In genomic region chr1:154417338-154417608, GRCh38 we compare ENCODE assay signal across 20 cellular contexts. TPM values are rescaled to one million over a fixed set of nuclear protein-coding genes. Genes with fewer than 3 reads are reported as not detected.
DNase-seq lines count a peak whose midpoint lies in the region; ATAC-seq, FAIRE-seq and TF ChIP-seq lines count a peak whose summit lies in the region.
"Had no signal": no experiment of that assay in that cellular context is flagged by ENCODE, and none has a peak within 500 bp of the region (broad histone marks: within the 10 kb centered on the region; RNA-seq: fewer than 3 reads in every experiment).

No MANE protein-coding gene starts in this region.

- WGBS in A549 (ENCODE audit: missing lambda C conversion rate) = 91% methylated on average over 3 of the region's 3 CpGs
- whole genome bisulfite sequencing in endodermal cell (ENCODE audit: insufficient coverage in 1 of 2, insufficient read length in 1 of 2), 2 experiments = 90 to 93% methylated on average over 3 of the region's 3 CpGs

- H3K4me3 ChIP-seq in A549 (no peak overlapping the region), endodermal cell (ENCODE audit: low read length) (no peak overlapping the region)
- H3K4me3 ChIP-seq: hepatocyte had no signal

- H3K27me3 ChIP-seq in CD4-positive, alpha-beta T cell (ENCODE audit: control insufficient read depth, insufficient read depth, low read length) = no peaks in the 10 kb centered on the region
- H3K27me3 ChIP-seq in endodermal cell (ENCODE audit: control insufficient read depth, insufficient read depth, low read length, poor library complexity, severe bottlenecking) = no peaks in the 10 kb centered on the region
- H3K27me3 ChIP-seq: hepatocyte had no signal

- no peak for TF ChIP-seq RAD21 in A549 (conservative IDR thresholded peaks at IDR 0.05 in 1 of 2, IDR thresholded peaks at IDR 0.05 in 1 of 2)

- no peak for FAIRE-seq in A549 (lab: Jason Lieb, UNC)
- FAIRE-seq: GM19239, keratinocyte had no signal

- TF ChIP-seq CTCF in A549 (IDR thresholded peaks at IDR 0.05) (no peak), endodermal cell (conservative IDR thresholded peaks at IDR 0.05) (no peak), omental fat pad (IDR thresholded peaks at IDR 0.05) (no peak)
- TF ChIP-seq CTCF in CD4-positive, alpha-beta T cell (IDR thresholded peaks at IDR 0.05) = no peak

- H3K27me3 Mint-ChIP-seq in CD4-positive, alpha-beta T cell = no peaks in the 10 kb centered on the region
- peaks cover 2% of the 10 kb centered on the region for H3K27me3 Mint-ChIP-seq in endodermal cell (ENCODE audit: insufficient read depth)
- H3K27me3 Mint-ChIP-seq: memory B cell had no signal

- peaks cover 87% of the 10 kb centered on the region for H3K4me1 Mint-ChIP-seq in CD4-positive, alpha-beta T cell (ENCODE audit: low read depth)
- H3K4me1 Mint-ChIP-seq in endodermal cell = peaks cover 4% of the 10 kb centered on the region

- no peak overlapping the region for H3K4me3 Mint-ChIP-seq in CD4-positive, alpha-beta T cell
- no peak overlapping the region for H3K4me3 Mint-ChIP-seq in endodermal cell
- H3K4me3 Mint-ChIP-seq: memory B cell, nephron progenitor cell, WTC11 had no signal

- TF ChIP-seq EP300 in A549 (IDR thresholded peaks at IDR 0.05) = no peak

- H3K36me3 ChIP-seq in endodermal cell (ENCODE audit: control insufficient read depth, insufficient read depth, low read length) = no peaks in the 10 kb centered on the region

- peaks cover 55% of the 10 kb centered on the region for H3K36me3 Mint-ChIP-seq in CD4-positive, alpha-beta T cell (ENCODE audit: low read depth)
- H3K36me3 Mint-ChIP-seq in endodermal cell (ENCODE audit: low read depth) = no peaks in the 10 kb centered on the region
- H3K36me3 Mint-ChIP-seq: memory B cell, WTC11 had no signal

- H3K9me3 ChIP-seq in A549 = no peaks in the 10 kb centered on the region
- H3K9me3 ChIP-seq in CD4-positive, alpha-beta T cell (ENCODE audit: control insufficient read depth, low read length) = no peaks in the 10 kb centered on the region
- H3K9me3 ChIP-seq in endodermal cell (ENCODE audit: control insufficient read depth, low read length) = no peaks in the 10 kb centered on the region

- peak overlapping the region; percentile 94 to 96; a peak in 5 of 6 replicates for H3K27ac ChIP-seq in A549
- H3K27ac ChIP-seq in CD4-positive, alpha-beta T cell (ENCODE audit: low read depth, low read length) = no peak overlapping the region
- H3K27ac ChIP-seq in endodermal cell (ENCODE audit: low read depth, low read length) = no peak overlapping the region

- CTCF ChIA-PET in A549 (lab: Yijun Ruan, JAX) = interaction anchor here (0.5 to 5.3 kb wide), 6 partner anchors 9 to 91 kb away, joined by 3 to 38 read pairs (median 4); partner anchors contain the start of gene IL6R
- CTCF ChIA-PET in CD4-positive, alpha-beta T cell (lab: Charles Lee) = no interaction called here

- no peak for DNase-seq in A549 (ENCODE audit: low read depth in 1 of 2, low spot score in 1 of 2)
- no peak for DNase-seq in CD4-positive, alpha-beta T cell
- peak; percentile 24 for DNase-seq in endodermal cell
- peak; percentile 12 for DNase-seq in omental fat pad (ENCODE audit: low spot score)
- no peak for DNase-seq in anterior cingulate cortex (lab: John Stamatoyannopoulos, UW)
- no peak for DNase-seq in midbrain (lab: John Stamatoyannopoulos, UW)
- DNase-seq: activated effector memory CD4-positive, alpha-beta T cell treated with Interleukin-2 at 50 U/mL for 16 hours; AML-193; effector CD8-positive, alpha-beta T cell; HCEC 1CT; NCI-H2029 treated with DMSO at 0.1 percent for 48 hours; nephron progenitor cell; SHP77 treated with DMSO at 0.1 percent for 48 hours; stimulated activated naive CD4-positive, alpha-beta T cell treated with Interleukin-2 at 50 U/mL for 16 hours had no signal

- no peak for ATAC-seq in A549
- no peak for ATAC-seq in CD4-positive, alpha-beta T cell (ENCODE audit: poor library complexity)
- ATAC-seq in omental fat pad (ENCODE audit: low FRiP score) = no peak
- ATAC-seq in HG03108 (IDR thresholded peaks at IDR 0.05; ENCODE audit: unreplicated experiment) = no peak
- ATAC-seq: WTC11 had no signal

- POLR2A ChIA-PET in A549 (lab: Yijun Ruan, JAX) = interaction anchor here (1.8 kb wide), 1 partner anchor 12 kb away, joined by 10 read pairs; the partner anchor contains the start of gene IL6R
- POLR2A ChIA-PET in CD4-positive, alpha-beta T cell (lab: Charles Lee) = interaction anchor here (2.2 to 7.8 kb wide), 3 partner anchors 10 to 24 kb away, joined by 5 to 178 read pairs (median 34); partner anchors contain the start of gene IL6R

- TF ChIP-seq POLR2A in A549 (IDR thresholded peaks at IDR 0.05; ENCODE audit: low read length) = no peak

- H3K4me1 ChIP-seq in A549 (peaks cover 54% of the 10 kb centered on the region), endodermal cell (ENCODE audit: control insufficient read depth, insufficient read depth, low read length) (no peaks in the 10 kb centered on the region)

- H3K27ac Mint-ChIP-seq in CD4-positive, alpha-beta T cell = peak overlapping the region; percentile 91
- no peak overlapping the region for H3K27ac Mint-ChIP-seq in endodermal cell
- H3K27ac Mint-ChIP-seq: memory B cell, nephron progenitor cell, WTC11 had no signal

- H3K9ac ChIP-seq in endodermal cell (ENCODE audit: extremely low read depth, low read length, poor library complexity, severe bottlenecking) = no peak overlapping the region

- peak overlapping the region; percentile 95; the same call in 2 of the 3 replicates for H3K4me2 ChIP-seq in A549
- H3K4me2 ChIP-seq: hepatocyte had no signal

- intact Hi-C loops in CD4-positive, alpha-beta T cell (cut with DNase I, micrococcal nuclease) = no loop called here

- no peaks in the 10 kb centered on the region for H3K9me3 Mint-ChIP-seq in CD4-positive, alpha-beta T cell
- no peaks in the 10 kb centered on the region for H3K9me3 Mint-ChIP-seq in endodermal cell
- H3K9me3 Mint-ChIP-seq: memory B cell, nephron progenitor cell, WTC11 had no signal

TF ChIP-seq in A549, 52 proteins besides CTCF, POLR2A, EP300 and RAD21:
- TF ChIP-seq RCOR1 (IDR thresholded peaks at IDR 0.05; ENCODE audit: low read depth, low read length) = no peak
- TF ChIP-seq SREBF2 (IDR thresholded peaks at IDR 0.05) = no peak
- no peak for TF ChIP-seq HEYL (CRISPR knock-in tag; IDR thresholded peaks at IDR 0.05)
- TF ChIP-seq, protein P1, sequence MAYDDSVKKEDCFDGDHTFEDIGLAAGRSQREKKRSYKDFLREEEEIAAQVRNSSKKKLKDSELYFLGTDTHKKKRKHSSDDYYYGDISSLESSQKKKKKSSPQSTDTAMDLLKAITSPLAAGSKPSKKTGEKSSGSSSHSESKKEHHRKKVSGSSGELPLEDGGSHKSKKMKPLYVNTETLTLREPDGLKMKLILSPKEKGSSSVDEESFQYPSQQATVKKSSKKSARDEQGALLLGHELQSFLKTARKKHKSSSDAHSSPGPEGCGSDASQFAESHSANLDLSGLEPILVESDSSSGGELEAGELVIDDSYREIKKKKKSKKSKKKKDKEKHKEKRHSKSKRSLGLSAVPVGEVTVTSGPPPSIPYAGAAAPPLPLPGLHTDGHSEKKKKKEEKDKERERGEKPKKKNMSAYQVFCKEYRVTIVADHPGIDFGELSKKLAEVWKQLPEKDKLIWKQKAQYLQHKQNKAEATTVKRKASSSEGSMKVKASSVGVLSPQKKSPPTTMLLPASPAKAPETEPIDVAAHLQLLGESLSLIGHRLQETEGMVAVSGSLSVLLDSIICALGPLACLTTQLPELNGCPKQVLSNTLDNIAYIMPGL (CRISPR knock-in tag; IDR thresholded peaks at IDR 0.05; ENCODE audit: borderline replicate concordance) = no peak
- TF ChIP-seq JUNB (IDR thresholded peaks at IDR 0.05) = no peak
- no peak for TF ChIP-seq REST (IDR thresholded peaks at IDR 0.05)
- TF ChIP-seq KDM5A (IDR thresholded peaks at IDR 0.05) = no peak

RNA-seq across cellular contexts. Expression of gene IL6R, which starts 12.1 kb away (rescaled TPM):
- 2.7 and 3.0 TPM in 2 replicates for polyA plus RNA-seq in A549 (2011; rRNA removed)
- 3.0 and 3.3 TPM in 2 replicates for polyA plus RNA-seq in A549 (2012; cell fraction: cytosol; rRNA removed)
- 2.4 and 4.3 TPM in 2 replicates for polyA plus RNA-seq in A549 (2012; cell fraction: nucleus; rRNA removed)
- 1.8 to 2.2 TPM (median 1.8 TPM) in 3 replicates for polyA plus RNA-seq in A549 (2017; fragmentation: RNase III; extraction: RNeasy Plus Mini Kit Qiagen cat#74134 plus additional on column Dnase treatment)
- polyA minus RNA-seq in A549 (2011; rRNA and poly(A)+ RNA removed) = 6.1 and 7.1 TPM in 2 replicates
- total RNA-seq in CD4-positive, alpha-beta T cell = 10 to 100 TPM; 31.7 to 35.0 TPM
- 1 to 10 TPM in 1 of 2 donors, under 1 TPM in 1; 0.77 to 1.0 TPM for total RNA-seq in endodermal cell
- polyA plus RNA-seq in endodermal cell (2013, experiment 1 of 2) = 0.50 TPM
- 0.25 TPM for polyA plus RNA-seq in endodermal cell (2013, experiment 2 of 2)
- total RNA-seq in omental fat pad = 10 to 100 TPM; 41.1 to 98.1 (median 62.5) TPM

Comparison
In these comparisons a context has a peak if more than half of its experiments do, and no peak if none do; other contexts are left out.
1. DNase-seq: peak in endodermal cell (single experiment) and omental fat pad (single experiment); none in A549 (0 of 2), CD4-positive, alpha-beta T cell (0 of 10), anterior cingulate cortex (0 of 58) and midbrain (single experiment).
2. H3K27ac ChIP-seq: peak in A549 (2 of 2); none in CD4-positive, alpha-beta T cell (single experiment) and endodermal cell (single experiment).
3. RNA of gene IL6R, which starts 12.1 kb away (total RNA-seq): 41.1 to 98.1 TPM in omental fat pad and 31.7 to 35.0 TPM in CD4-positive, alpha-beta T cell; 0.77 to 1.0 TPM in endodermal cell; every median in the first group is over 10 times any median in the second.